Comparison of ENCODE assay signal across 8 cellular contexts in genomic region chr19:45716314-45717130, GRCh38. TPM values are rescaled to one million over a fixed set of nuclear protein-coding genes. Genes with fewer than 3 reads are reported as not detected.
DNase-seq lines count a peak whose midpoint lies in the region; ATAC-seq and TF ChIP-seq lines count a peak whose summit lies in the region.

No MANE protein-coding gene starts in this region.

- H3K4me1 ChIP-seq in breast epithelium, result peaks cover 5% of the 10 kb centered on the region in 2 donors

- peaks cover 29 to 32% of the 10 kb centered on the region in 2 donors for H3K36me3 Mint-ChIP-seq in stimulated activated naive B cell treated with anti-CD40 and anti-IgM and Interleukin-4, amounts not matched to agents 10 μg/mL and 1 μg/mL and 100 μg/mL, for 72 hours

- peak overlapping the region; percentile 55 to 84 (median 69) for H3K4me3 ChIP-seq in breast epithelium

- H3K36me3 ChIP-seq in breast epithelium, result peaks cover 6% of the 10 kb centered on the region

- H3K27ac Mint-ChIP-seq in stimulated activated naive B cell treated with anti-CD40 and anti-IgM and Interleukin-4, amounts not matched to agents 10 μg/mL and 1 μg/mL and 100 μg/mL, for 72 hours, result peak overlapping the region; percentile 99

- H3K4me3 Mint-ChIP-seq in stimulated activated naive B cell treated with anti-CD40 and anti-IgM and Interleukin-4, amounts not matched to agents 10 μg/mL and 1 μg/mL and 100 μg/mL, for 72 hours, result peak overlapping the region; percentile 95 to 98

- H3K4me1 Mint-ChIP-seq in stimulated activated naive B cell treated with anti-CD40 and anti-IgM and Interleukin-4, amounts not matched to agents 10 μg/mL and 1 μg/mL and 100 μg/mL, for 72 hours, result peaks cover 22 to 41% of the 10 kb centered on the region in 2 donors

- H3K27me3 ChIP-seq in breast epithelium, result no peaks in the 10 kb centered on the region

- H3K27ac ChIP-seq in breast epithelium, result peak overlapping the region; percentile 92 to 97

- peak in 1 of 2 donors; percentile 5 for ATAC-seq in stimulated activated naive B cell treated with anti-CD40 and anti-IgM and Interleukin-4, amounts not matched to agents 10 μg/mL and 1 μg/mL and 100 μg/mL, for 72 hours (replicated peaks)
- no peak for ATAC-seq in HG03469 (IDR thresholded peaks at IDR 0.05; ENCODE audit: unreplicated experiment)

- TF ChIP-seq POLR2A in breast epithelium (IDR thresholded peaks at IDR 0.05), result no peak

- DNase-seq in NCI-H2107 treated with DMSO at 0.1 percent for 48 hours (lab: John Stamatoyannopoulos, UW; ENCODE audit: unreplicated experiment), result peak; percentile 4
- DNase-seq in NCI-H2107 (lab: John Stamatoyannopoulos, UW), result no peak
- DNase-seq in RKO (ENCODE audit: low spot score), result peak; percentile 33
- peak; percentile 63 for DNase-seq in breast epithelium (ENCODE audit: low spot score in 2 of 2)
- peak; percentile 34 for DNase-seq in kidney glomerular epithelial cell (lab: John Stamatoyannopoulos, UW)
- no peak for DNase-seq in stimulated activated naive B cell treated with anti-CD40 and anti-IgM and Interleukin-4, amounts not matched to agents 10 μg/mL and 1 μg/mL and 100 μg/mL, for 72 hours
- no peak for DNase-seq in GOT3 (lab: John Stamatoyannopoulos, UW)

- no peaks in the 10 kb centered on the region for H3K9me3 ChIP-seq in breast epithelium

- no peaks in the 10 kb centered on the region for H3K9me3 Mint-ChIP-seq in stimulated activated naive B cell treated with anti-CD40 and anti-IgM and Interleukin-4, amounts not matched to agents 10 μg/mL and 1 μg/mL and 100 μg/mL, for 72 hours

- intact Hi-C loops in breast epithelium (cut with DNase I; ENCODE audit: low total_unique reads), result no loop called here

- no peaks in the 10 kb centered on the region for H3K27me3 Mint-ChIP-seq in stimulated activated naive B cell treated with anti-CD40 and anti-IgM and Interleukin-4, amounts not matched to agents 10 μg/mL and 1 μg/mL and 100 μg/mL, for 72 hours

- TF ChIP-seq CTCF in breast epithelium (IDR thresholded peaks at IDR 0.05), result no peak

RNA-seq across cellular contexts. Expression of gene FBXO46, which starts 14.2 kb away (rescaled TPM):
- 10 to 100 TPM in 2 of 3 donors, 1 to 10 TPM in 1; 8.0 to 15.1 (median 13.8) TPM for total RNA-seq in breast epithelium

RNA-seq across cellular contexts. Expression of gene MEIOSIN, which starts 16.7 kb away (rescaled TPM):
- not detected for total RNA-seq in breast epithelium

RNA-seq across cellular contexts. Expression of gene QPCTL, which starts 24.1 kb away (rescaled TPM):
- total RNA-seq in breast epithelium, result 1 to 10 TPM; 6.1 to 9.4 (median 7.2) TPM

RNA-seq across cellular contexts. Expression of gene SNRPD2, which starts 24.8 kb away (rescaled TPM):
- total RNA-seq in breast epithelium, result 100 to 1,000 TPM; 175 to 238 (median 191) TPM

RNA-seq across cellular contexts. Expression of gene GIPR, which starts 48.5 kb away (rescaled TPM):
- 1 to 10 TPM in 2 of 3 donors, under 1 TPM in 1; 0.16 to 4.9 (median 4.8) TPM for total RNA-seq in breast epithelium

Comparison
In these comparisons a context has a peak if more than half of its experiments do, and no peak if none do; other contexts are left out.
1. DNase-seq: peak in NCI-H2107 treated with DMSO at 0.1 percent for 48 hours (single experiment), RKO (single experiment), breast epithelium (2 of 2) and kidney glomerular epithelial cell (single experiment); none in NCI-H2107 (single experiment), stimulated activated naive B cell treated with anti-CD40 and anti-IgM and Interleukin-4, amounts not matched to agents 10 μg/mL and 1 μg/mL and 100 μg/mL, for 72 hours (single experiment) and GOT3 (single experiment).